15 cellular contexts compared by ENCODE assay signal in genomic region chr4:37816006-37816405, GRCh38. TPM values are rescaled to one million over a fixed set of nuclear protein-coding genes. Genes with fewer than 3 reads are reported as not detected.
DNase-seq lines count a peak whose midpoint lies in the region; ATAC-seq, FAIRE-seq and TF ChIP-seq lines count a peak whose summit lies in the region.
"Had no signal": no experiment of that assay in that cellular context is flagged by ENCODE, and none has a peak within 500 bp of the region (broad histone marks: within the 10 kb centered on the region; RNA-seq: fewer than 3 reads in every experiment).

No MANE protein-coding gene starts in this region.

- H3K27ac Mint-ChIP-seq in activated naive CD4-positive, alpha-beta T cell treated with anti-CD3 and anti-CD28 coated beads, Interleukin-2, amount 10 ng/mL, durations not matched to agents 7 days and 5 days = peak overlapping the region; percentile 86
- H3K27ac Mint-ChIP-seq in T-helper 1 cell treated with Interleukin-12 subunit alpha and Interleukin-12 subunit beta and Interleukin-4 antibody, amounts not matched to agents 30 μg/mL and 1 μg/mL, for 36 hours = peak overlapping the region; percentile 32
- peak overlapping the region; percentile 20 to 93 for H3K27ac Mint-ChIP-seq in stimulated activated naive CD8-positive, alpha-beta T cell treated with anti-CD3 and anti-CD28 coated beads, Interleukin-15, amount 100 ng/mL, for 72 hours

- H2AFZ ChIP-seq in MM.1S (ENCODE audit: low read length) = no peak overlapping the region

- peak; percentile 50 for ATAC-seq in stimulated activated naive CD8-positive, alpha-beta T cell treated with anti-CD3 and anti-CD28 coated beads, Interleukin-15, amount 100 ng/mL, for 72 hours
- ATAC-seq: gastrocnemius medialis had no signal

- no peaks in the 10 kb centered on the region for H3K9me2 ChIP-seq in MM.1S (replicated peaks; ENCODE audit: insufficient read depth, low read length)

- TF ChIP-seq CTCF in BE2C (IDR thresholded peaks at IDR 0.05; ENCODE audit: low read depth, low read length) (no peak), MM.1S (IDR thresholded peaks at IDR 0.05; ENCODE audit: low read length) (no peak)

- peaks cover 8% of the 10 kb centered on the region for H3K36me3 Mint-ChIP-seq in activated naive CD4-positive, alpha-beta T cell treated with anti-CD3 and anti-CD28 coated beads, Interleukin-2, amount 10 ng/mL, durations not matched to agents 7 days and 5 days
- peaks cover 2% of the 10 kb centered on the region for H3K36me3 Mint-ChIP-seq in T-helper 1 cell treated with Interleukin-12 subunit alpha and Interleukin-12 subunit beta and Interleukin-4 antibody, amounts not matched to agents 30 μg/mL and 1 μg/mL, for 36 hours (ENCODE audit: low read depth)

- no peak for FAIRE-seq in urothelium cell line (lab: Jason Lieb, UNC)
- FAIRE-seq: endometrium had no signal

- H3K27me3 ChIP-seq in effector memory CD4-positive, alpha-beta T cell (replicated peaks; ENCODE audit: control insufficient read depth, insufficient read depth, low read length, poor library complexity, severe bottlenecking) = no peaks in the 10 kb centered on the region
- H3K27me3 ChIP-seq in BE2C (no peaks in the 10 kb centered on the region), MM.1S (replicated peaks; ENCODE audit: insufficient read depth, low read length) (no peaks in the 10 kb centered on the region)
- H3K27me3 ChIP-seq: breast epithelium, gastrocnemius medialis, thyroid gland had no signal

- H3K9me3 Mint-ChIP-seq in activated naive CD4-positive, alpha-beta T cell treated with anti-CD3 and anti-CD28 coated beads, Interleukin-2, amount 10 ng/mL, durations not matched to agents 7 days and 5 days = peaks cover 16% of the 10 kb centered on the region
- peaks cover 4% of the 10 kb centered on the region for H3K9me3 Mint-ChIP-seq in T-helper 1 cell treated with Interleukin-12 subunit alpha and Interleukin-12 subunit beta and Interleukin-4 antibody, amounts not matched to agents 30 μg/mL and 1 μg/mL, for 36 hours
- peaks cover 11% of the 10 kb centered on the region in 2 donors for H3K9me3 Mint-ChIP-seq in stimulated activated naive CD8-positive, alpha-beta T cell treated with anti-CD3 and anti-CD28 coated beads, Interleukin-15, amount 100 ng/mL, for 72 hours

- no peak overlapping the region for H3K9ac ChIP-seq in MM.1S (ENCODE audit: low read length)

- H3F3A ChIP-seq in MM.1S (ENCODE audit: insufficient read depth, low read length) = no peaks in the 10 kb centered on the region

- no peak for DNase-seq in activated naive CD4-positive, alpha-beta T cell treated with anti-CD3 and anti-CD28 coated beads, Interleukin-2, amount 10 ng/mL, durations not matched to agents 7 days and 5 days
- no peak for DNase-seq in activated naive CD4-positive, alpha-beta T cell treated with Interleukin-2 at 50 U/mL for 16 hours
- peak in 1 of 3 donors; percentile 13 for DNase-seq in effector memory CD4-positive, alpha-beta T cell
- DNase-seq in stimulated activated naive CD8-positive, alpha-beta T cell treated with anti-CD3 and anti-CD28 coated beads, Interleukin-15, amount 100 ng/mL, for 72 hours = no peak
- DNase-seq in BE2C (no peak), urothelium cell line (ENCODE audit: low spot score) (no peak), MM.1S (no peak)
- DNase-seq: gastrocnemius medialis, midbrain, NCI-H1105, NCI-H226, thyroid gland had no signal

- CTCF ChIA-PET in activated naive CD4-positive, alpha-beta T cell treated with anti-CD3 and anti-CD28 coated beads, Interleukin-2, amount 10 ng/mL, durations not matched to agents 7 days and 5 days (lab: Charles Lee) = no interaction called here

- H3K4me1 ChIP-seq in effector memory CD4-positive, alpha-beta T cell (ENCODE audit: control insufficient read depth, insufficient read depth, low read length, poor library complexity, severe bottlenecking) = peaks cover 16% of the 10 kb centered on the region
- H3K4me1 ChIP-seq in BE2C (no peaks in the 10 kb centered on the region), MM.1S (ENCODE audit: low read length) (no peaks in the 10 kb centered on the region)
- H3K4me1 ChIP-seq: breast epithelium, gastrocnemius medialis, thyroid gland had no signal

- H3K9me3 ChIP-seq in effector memory CD4-positive, alpha-beta T cell (ENCODE audit: control insufficient read depth, low read length) = no peaks in the 10 kb centered on the region
- H3K9me3 ChIP-seq in BE2C (no peaks in the 10 kb centered on the region), MM.1S (replicated peaks; ENCODE audit: insufficient read depth, low read length) (no peaks in the 10 kb centered on the region)
- H3K9me3 ChIP-seq: breast epithelium, gastrocnemius medialis, thyroid gland had no signal

- no peak overlapping the region for H3K4me2 ChIP-seq in MM.1S (ENCODE audit: low read depth, low read length)

- H3K4me3 ChIP-seq in effector memory CD4-positive, alpha-beta T cell (ENCODE audit: insufficient read depth, low read depth, low read length, poor library complexity, severe bottlenecking) = no peak overlapping the region
- H3K4me3 ChIP-seq in BE2C (ENCODE audit: low read depth, low read length) = no peak overlapping the region
- no peak overlapping the region for H3K4me3 ChIP-seq in MM.1S (ENCODE audit: low read length)
- H3K4me3 ChIP-seq: breast epithelium, gastrocnemius medialis, thyroid gland had no signal

- no peaks in the 10 kb centered on the region for H3K36me3 ChIP-seq in effector memory CD4-positive, alpha-beta T cell (ENCODE audit: control insufficient read depth, insufficient read depth, low read length)
- H3K36me3 ChIP-seq in BE2C (no peaks in the 10 kb centered on the region), MM.1S (replicated peaks; ENCODE audit: insufficient read depth, low read length) (no peaks in the 10 kb centered on the region)
- H3K36me3 ChIP-seq: breast epithelium, gastrocnemius medialis, thyroid gland had no signal

- H3K27me3 Mint-ChIP-seq in activated naive CD4-positive, alpha-beta T cell treated with anti-CD3 and anti-CD28 coated beads, Interleukin-2, amount 10 ng/mL, durations not matched to agents 7 days and 5 days = peaks cover 5% of the 10 kb centered on the region
- peaks cover 13% of the 10 kb centered on the region for H3K27me3 Mint-ChIP-seq in T-helper 1 cell treated with Interleukin-12 subunit alpha and Interleukin-12 subunit beta and Interleukin-4 antibody, amounts not matched to agents 30 μg/mL and 1 μg/mL, for 36 hours (ENCODE audit: low read depth)
- no peaks in the 10 kb centered on the region for H3K27me3 Mint-ChIP-seq in stimulated activated naive CD8-positive, alpha-beta T cell treated with anti-CD3 and anti-CD28 coated beads, Interleukin-15, amount 100 ng/mL, for 72 hours

- no peaks in the 10 kb centered on the region for H4K20me1 ChIP-seq in MM.1S (ENCODE audit: insufficient read depth, low read length)

- peak overlapping the region; percentile 13 for H3K27ac ChIP-seq in effector memory CD4-positive, alpha-beta T cell (ENCODE audit: insufficient read depth, low read length, poor library complexity, severe bottlenecking)
- no peak overlapping the region for H3K27ac ChIP-seq in MM.1S (ENCODE audit: low read length)
- H3K27ac ChIP-seq: breast epithelium, gastrocnemius medialis, thyroid gland had no signal

- H3K4me3 Mint-ChIP-seq in activated naive CD4-positive, alpha-beta T cell treated with anti-CD3 and anti-CD28 coated beads, Interleukin-2, amount 10 ng/mL, durations not matched to agents 7 days and 5 days = peak overlapping the region; percentile 3
- peak overlapping the region; percentile 32 for H3K4me3 Mint-ChIP-seq in T-helper 1 cell treated with Interleukin-12 subunit alpha and Interleukin-12 subunit beta and Interleukin-4 antibody, amounts not matched to agents 30 μg/mL and 1 μg/mL, for 36 hours
- H3K4me3 Mint-ChIP-seq in stimulated activated naive CD8-positive, alpha-beta T cell treated with anti-CD3 and anti-CD28 coated beads, Interleukin-15, amount 100 ng/mL, for 72 hours = peak overlapping the region; percentile 69 to 73

- no peaks in the 10 kb centered on the region for H3K79me2 ChIP-seq in MM.1S (ENCODE audit: low read length)

- peaks cover 26% of the 10 kb centered on the region for H3K4me1 Mint-ChIP-seq in activated naive CD4-positive, alpha-beta T cell treated with anti-CD3 and anti-CD28 coated beads, Interleukin-2, amount 10 ng/mL, durations not matched to agents 7 days and 5 days
- H3K4me1 Mint-ChIP-seq in T-helper 1 cell treated with Interleukin-12 subunit alpha and Interleukin-12 subunit beta and Interleukin-4 antibody, amounts not matched to agents 30 μg/mL and 1 μg/mL, for 36 hours (ENCODE audit: low read depth) = peaks cover 14% of the 10 kb centered on the region
- H3K4me1 Mint-ChIP-seq in stimulated activated naive CD8-positive, alpha-beta T cell treated with anti-CD3 and anti-CD28 coated beads, Interleukin-15, amount 100 ng/mL, for 72 hours = peaks cover 19% of the 10 kb centered on the region

RNA-seq across cellular contexts. Expression of gene PGM2, which starts 10.5 kb away (rescaled TPM):
- 5.0 TPM for polyA plus RNA-seq in BE2C (2012; ENCODE audit: insufficient read depth, insufficient read length, low read depth)

Comparison
In these comparisons a context has a peak if more than half of its experiments do, and no peak if none do; other contexts are left out.
1. H3K27ac Mint-ChIP-seq: peak in every context shown above with its lines; median percentile 86 in activated naive CD4-positive, alpha-beta T cell treated with anti-CD3 and anti-CD28 coated beads, Interleukin-2, amount 10 ng/mL, durations not matched to agents 7 days and 5 days; 56 in stimulated activated naive CD8-positive, alpha-beta T cell treated with anti-CD3 and anti-CD28 coated beads, Interleukin-15, amount 100 ng/mL, for 72 hours; 32 in T-helper 1 cell treated with Interleukin-12 subunit alpha and Interleukin-12 subunit beta and Interleukin-4 antibody, amounts not matched to agents 30 μg/mL and 1 μg/mL, for 36 hours.
2. H3K4me3 Mint-ChIP-seq: peak in every context shown above with its lines; median percentile 71 in stimulated activated naive CD8-positive, alpha-beta T cell treated with anti-CD3 and anti-CD28 coated beads, Interleukin-15, amount 100 ng/mL, for 72 hours; 32 in T-helper 1 cell treated with Interleukin-12 subunit alpha and Interleukin-12 subunit beta and Interleukin-4 antibody, amounts not matched to agents 30 μg/mL and 1 μg/mL, for 36 hours; 3 in activated naive CD4-positive, alpha-beta T cell treated with anti-CD3 and anti-CD28 coated beads, Interleukin-2, amount 10 ng/mL, durations not matched to agents 7 days and 5 days.